Comparison of ENCODE assay signal across 30 cellular contexts in the genomic region with DNA sequence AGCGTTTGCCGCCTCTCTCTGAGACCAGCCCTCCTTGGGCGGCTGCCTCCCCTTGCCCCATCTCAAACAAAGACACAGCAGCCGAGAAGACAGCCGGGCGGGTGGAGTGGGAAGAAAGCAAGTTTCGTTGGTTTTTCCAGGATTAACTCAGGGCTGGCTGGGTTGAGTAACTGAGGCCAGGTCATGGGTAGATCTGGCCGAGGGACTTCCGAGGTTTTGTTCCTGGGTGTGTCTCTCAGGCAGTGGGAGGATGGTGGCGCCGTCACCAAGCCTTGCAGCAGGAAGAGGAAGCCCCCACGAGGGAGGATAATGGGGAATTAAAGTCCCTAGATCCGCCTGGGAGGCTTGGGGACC.
DNase-seq lines count a peak whose midpoint lies in the region; ATAC-seq, FAIRE-seq and TF ChIP-seq lines count a peak whose summit lies in the region.
"Had no signal": no experiment of that assay in that cellular context is flagged by ENCODE, and none has a peak within 500 bp of the region (broad histone marks: within the 10 kb centered on the region; RNA-seq: fewer than 3 reads in every experiment).

No MANE protein-coding gene starts in this region.

- no peak overlapping the region for H3K4me3 ChIP-seq in astrocyte (ENCODE audit: insufficient read depth, low read depth, low read length)
- H3K4me3 ChIP-seq in prostate gland, result no peak overlapping the region
- no peak overlapping the region for H3K4me3 ChIP-seq in coronary artery
- H3K4me3 ChIP-seq: K562, ovary had no signal

- H3K9me3 Mint-ChIP-seq in astrocyte (ENCODE audit: unreplicated experiment), result peaks cover 4% of the 10 kb centered on the region
- H3K9me3 Mint-ChIP-seq: activated naive CD4-positive, alpha-beta T cell treated with anti-CD3 and anti-CD28 coated beads, Interleukin-2, amount 50 U/mL, for 24 hours; nephron progenitor cell; T-helper 2 cell treated with Interferon-gamma antibody and Interleukin-4, amounts not matched to agents 5 μg/mL and 100 μg/mL, for 36 hours had no signal

- H3K36me3 Mint-ChIP-seq in astrocyte (ENCODE audit: low read depth, unreplicated experiment), result no peaks in the 10 kb centered on the region
- H3K36me3 Mint-ChIP-seq: activated naive CD4-positive, alpha-beta T cell treated with anti-CD3 and anti-CD28 coated beads, Interleukin-2, amount 50 U/mL, for 24 hours had no signal

- no peaks in the 10 kb centered on the region for H3K36me3 ChIP-seq in astrocyte (ENCODE audit: insufficient read depth, low read length)
- no peaks in the 10 kb centered on the region for H3K36me3 ChIP-seq in prostate gland
- H3K36me3 ChIP-seq: ovary had no signal

- intact Hi-C loops in left ventricle myocardium superior (cut with micrococcal nuclease) (no loop called here), prostate gland (cut with DNase I) (no loop called here)

- H3K27ac Mint-ChIP-seq in astrocyte (ENCODE audit: unreplicated experiment), result peak overlapping the region; percentile 44
- H3K27ac Mint-ChIP-seq: activated naive CD4-positive, alpha-beta T cell treated with anti-CD3 and anti-CD28 coated beads, Interleukin-2, amount 50 U/mL, for 24 hours; B cell; nephron progenitor cell; stimulated activated naive CD8-positive, alpha-beta T cell treated with anti-CD3 and anti-CD28 coated beads, Interleukin-15, amount 100 ng/mL, for 72 hours; T-helper 2 cell treated with Interferon-gamma antibody and Interleukin-4, amounts not matched to agents 5 μg/mL and 100 μg/mL, for 36 hours had no signal

- no peak for FAIRE-seq in astrocyte (lab: Jason Lieb, UNC)
- FAIRE-seq: bronchial epithelial cell, colon, GM18507, HTR-8/SVneo, K562 had no signal

- H3K9ac ChIP-seq in astrocyte (ENCODE audit: low read length), result no peak overlapping the region

- H3K9me3 ChIP-seq in astrocyte (ENCODE audit: insufficient read depth, low read depth, low read length) (no peaks in the 10 kb centered on the region), prostate gland (no peaks in the 10 kb centered on the region)
- H3K9me3 ChIP-seq: ovary had no signal

- H3K4me1 ChIP-seq in astrocyte (ENCODE audit: insufficient read depth, low read length) (no peaks in the 10 kb centered on the region), prostate gland (replicated peaks) (peaks cover 2% of the 10 kb centered on the region)

- no peaks in the 10 kb centered on the region for H3K27me3 ChIP-seq in astrocyte (ENCODE audit: insufficient read depth, low read length)
- no peaks in the 10 kb centered on the region for H3K27me3 ChIP-seq in prostate gland (replicated peaks; ENCODE audit: insufficient read depth)
- H3K27me3 ChIP-seq: ovary had no signal

- H3K79me2 ChIP-seq in astrocyte (ENCODE audit: insufficient read depth, low read length), result no peaks in the 10 kb centered on the region

- WGBS in prostate gland, result 47% methylated on average over 13 of the region's 13 CpGs

- H3K27ac ChIP-seq in astrocyte (ENCODE audit: low read depth, low read length), result no peak overlapping the region
- peak overlapping the region; percentile 57 to 77 for H3K27ac ChIP-seq in prostate gland
- H3K27ac ChIP-seq in coronary artery, result peak overlapping the region in 1 of 2 donors; percentile 45
- H3K27ac ChIP-seq: ovary had no signal

- H3K4me2 ChIP-seq in astrocyte (ENCODE audit: low read length), result no peak overlapping the region

- ATAC-seq in left ventricle myocardium superior (peak; percentile 53), HG03571 (IDR thresholded peaks at IDR 0.05; ENCODE audit: unreplicated experiment) (no peak), left lobe of liver (no peak)
- ATAC-seq: K562; stimulated activated naive CD8-positive, alpha-beta T cell treated with anti-CD3 and anti-CD28 coated beads, Interleukin-15, amount 100 ng/mL, for 72 hours had no signal

- peaks cover 8% of the 10 kb centered on the region for H3K4me1 Mint-ChIP-seq in astrocyte (ENCODE audit: low read depth, unreplicated experiment)
- H3K4me1 Mint-ChIP-seq: activated naive CD4-positive, alpha-beta T cell treated with anti-CD3 and anti-CD28 coated beads, Interleukin-2, amount 50 U/mL, for 24 hours; B cell had no signal

- no peak overlapping the region for H3K4me3 Mint-ChIP-seq in astrocyte (ENCODE audit: unreplicated experiment)
- H3K4me3 Mint-ChIP-seq: activated naive CD4-positive, alpha-beta T cell treated with anti-CD3 and anti-CD28 coated beads, Interleukin-2, amount 50 U/mL, for 24 hours; B cell; nephron progenitor cell; stimulated activated naive CD8-positive, alpha-beta T cell treated with anti-CD3 and anti-CD28 coated beads, Interleukin-15, amount 100 ng/mL, for 72 hours; T-helper 2 cell treated with Interferon-gamma antibody and Interleukin-4, amounts not matched to agents 5 μg/mL and 100 μg/mL, for 36 hours had no signal

- DNase-seq in CD1c-positive myeloid dendritic cell (ENCODE audit: extremely low spot score) (peak; percentile 1), astrocyte (ENCODE audit: low read depth) (no peak), left ventricle myocardium superior (peak; percentile 51), prostate gland (ENCODE audit: low spot score) (peak; percentile 70), coronary artery (ENCODE audit: low spot score) (no peak), glomerular visceral epithelial cell (ENCODE audit: extremely low spot score) (no peak), left lobe of liver (ENCODE audit: low spot score) (no peak)
- DNase-seq: activated CD4-positive, alpha-beta T cell treated with anti-CD3 and anti-CD28 coated beads for 4 hours; amniotic stem cell; effector CD4-positive, alpha-beta T cell; EL; kidney glomerular epithelial cell; mammary epithelial cell; NCI-H1092 treated with DMSO at 0.1 percent for 48 hours; NCI-H187 treated with DMSO at 0.1 percent for 48 hours; NCI-H524 treated with DMSO at 0.1 percent for 48 hours; nephron progenitor cell; SHP77 treated with DMSO at 0.1 percent for 48 hours; stimulated activated CD8-positive, alpha-beta memory T cell treated with anti-CD3 and anti-CD28 coated beads, Interleukin-4, amount 100 ng/mL, for 48 hours; stimulated activated naive CD8-positive, alpha-beta T cell treated with anti-CD3 and anti-CD28 coated beads, Interleukin-15, amount 100 ng/mL, for 72 hours had no signal

- peaks cover 56% of the 10 kb centered on the region for H3K27me3 Mint-ChIP-seq in astrocyte (ENCODE audit: low read depth, unreplicated experiment)
- H3K27me3 Mint-ChIP-seq: activated naive CD4-positive, alpha-beta T cell treated with anti-CD3 and anti-CD28 coated beads, Interleukin-2, amount 50 U/mL, for 24 hours had no signal

- no peak overlapping the region for H2AFZ ChIP-seq in astrocyte (ENCODE audit: low read depth, low read length)

- no peak for TF ChIP-seq POLR2A in prostate gland (IDR thresholded peaks at IDR 0.05)

- H4K20me1 ChIP-seq in astrocyte (ENCODE audit: insufficient read depth, low read length), result no peaks in the 10 kb centered on the region

- TF ChIP-seq CTCF in astrocyte (IDR thresholded peaks at IDR 0.05; ENCODE audit: insufficient read depth, low read depth, low read length) (no peak), prostate gland (IDR thresholded peaks at IDR 0.05) (no peak), coronary artery (IDR thresholded peaks at IDR 0.05) (no peak)

Comparison
In these comparisons a context has a peak if more than half of its experiments do, and no peak if none do; other contexts are left out.
1. DNase-seq: peak in CD1c-positive myeloid dendritic cell (single experiment), left ventricle myocardium superior (single experiment) and prostate gland (single experiment); none in astrocyte (single experiment), coronary artery (single experiment), glomerular visceral epithelial cell (single experiment) and left lobe of liver (single experiment).